Comparison of ENCODE assay signal across 30 cellular contexts in genomic region chr13:48494874-48495273, GRCh38. TPM values are rescaled to one million over a fixed set of nuclear protein-coding genes. Genes with fewer than 3 reads are reported as not detected.
DNase-seq lines count a peak whose midpoint lies in the region; ATAC-seq and TF ChIP-seq lines count a peak whose summit lies in the region.
"Had no signal": no experiment of that assay in that cellular context is flagged by ENCODE, and none has a peak within 500 bp of the region (broad histone marks: within the 10 kb centered on the region; RNA-seq: fewer than 3 reads in every experiment).

No MANE protein-coding gene starts in this region.

- no peak for TF ChIP-seq POLR2A in heart left ventricle (IDR thresholded peaks at IDR 0.05)

- intact Hi-C loops in heart left ventricle (cut with DNase I): loop anchor here in 5 of 10 donors (5.0 to 10.0 kb wide), 5 partner anchors 37 to 90 kb away; partner anchors contain the start of genes LPAR6 (in 1 of the 5) and RCBTB2 (in 1 of the 5)
- intact Hi-C loops in left cardiac atrium (cut with DNase I): no loop called here

- no peaks in the 10 kb centered on the region for H3K9me2 ChIP-seq in SU-DHL-6 (replicated peaks; ENCODE audit: insufficient read depth, low read length)

- H3K79me2 ChIP-seq in SU-DHL-6 (ENCODE audit: insufficient read depth, low read length): no peaks in the 10 kb centered on the region; the same call in 1 of the 2 replicates

- 63 to 70% (median 66%) methylated on average over 1 of the region's 1 CpG for WGBS in heart left ventricle, 4 donors

- ATAC-seq in heart left ventricle (no peak), left cardiac atrium (no peak), HG03520 (IDR thresholded peaks at IDR 0.05; ENCODE audit: unreplicated experiment) (no peak), HG02870 (IDR thresholded peaks at IDR 0.05; ENCODE audit: unreplicated experiment) (no peak)
- ATAC-seq: A549; CD8-positive, alpha-beta T cell; effector memory CD8-positive, alpha-beta T cell; esophagus mucosa; K562; mucosa of descending colon; Panc1; stimulated activated naive B cell treated with anti-CD40 and anti-IgM and Interleukin-4, amounts not matched to agents 10 μg/mL and 1 μg/mL and 100 μg/mL, for 72 hours had no signal

- DNase-seq in heart left ventricle (no peak), left cardiac atrium (no peak), fibroblast of villous mesenchyme (ENCODE audit: low read depth) (peak; percentile 12), hepatic stellate cell (ENCODE audit: low spot score) (no peak)
- no peak for DNase-seq in stimulated activated CD8-positive, alpha-beta memory T cell treated with anti-CD3 and anti-CD28 coated beads, Interleukin-4, amount 100 ng/mL, for 48 hours
- DNase-seq: activated CD4-positive, alpha-beta T cell treated with anti-CD3 and anti-CD28 coated beads for 4 hours; activated naive CD4-positive, alpha-beta T cell treated with anti-CD3 and anti-CD28 coated beads, Interleukin-2, amount 10 ng/mL, durations not matched to agents 7 days and 5 days; adrenal gland; AML-193; CD8-positive, alpha-beta T cell; central memory CD4-positive, alpha-beta T cell; cortex of kidney; effector memory CD8-positive, alpha-beta T cell; foreskin fibroblast; head of caudate nucleus; mammary epithelial cell; mucosa of descending colon; NCI-H1417; NCI-H2029 treated with DMSO at 0.1 percent for 48 hours; NCI-H526 treated with DMSO at 0.1 percent for 48 hours; SHP77; stimulated activated naive B cell treated with anti-CD40 and anti-IgM and Interleukin-4, amounts not matched to agents 10 μg/mL and 1 μg/mL and 100 μg/mL, for 72 hours; WERI-Rb-1 had no signal

- no peaks in the 10 kb centered on the region for H4K20me1 ChIP-seq in SU-DHL-6 (ENCODE audit: low read depth, low read length)

- peak overlapping the region in 8 of 12 donors; percentile 15 to 77 (median 51) for H3K27ac ChIP-seq in heart left ventricle
- H3K27ac ChIP-seq in SU-DHL-6 (ENCODE audit: low read depth, low read length): peak overlapping the region; percentile 96
- H3K27ac ChIP-seq: A549, WERI-Rb-1 had no signal

- H2AFZ ChIP-seq in SU-DHL-6 (ENCODE audit: low read depth, low read length, severe bottlenecking): no peak overlapping the region

- TF ChIP-seq CTCF in heart left ventricle (IDR thresholded peaks at IDR 0.05) (no peak), SU-DHL-6 (IDR thresholded peaks at IDR 0.05; ENCODE audit: insufficient read depth, low read length, poor library complexity, severe bottlenecking) (no peak), fibroblast of villous mesenchyme (IDR thresholded peaks at IDR 0.05; ENCODE audit: insufficient read depth, low read depth, low read length) (no peak)

- no peak overlapping the region for H3K4me2 ChIP-seq in SU-DHL-6 (ENCODE audit: low read depth, low read length, poor library complexity, severe bottlenecking)
- H3K4me2 ChIP-seq: A549 had no signal

- H3K36me3 ChIP-seq in heart left ventricle (peaks cover 0 to 30% (median 8%) of the 10 kb centered on the region in 9 donors), SU-DHL-6 (ENCODE audit: low read length) (peaks cover 4% of the 10 kb centered on the region; the same call in 1 of the 2 replicates)
- H3K36me3 ChIP-seq: adrenal gland, WERI-Rb-1 had no signal

- no peak overlapping the region for H3K4me3 ChIP-seq in heart left ventricle
- no peak overlapping the region for H3K4me3 ChIP-seq in SU-DHL-6 (ENCODE audit: insufficient read depth, low read length, poor library complexity, severe bottlenecking)
- no peak overlapping the region for H3K4me3 ChIP-seq in fibroblast of villous mesenchyme (ENCODE audit: low read depth, low read length)
- H3K4me3 ChIP-seq: A549, adrenal gland, K562, mucosa of descending colon had no signal

- H3F3A ChIP-seq in SU-DHL-6 (ENCODE audit: insufficient read depth): peaks cover 54% of the 10 kb centered on the region

- H3K27me3 ChIP-seq in heart left ventricle (no peaks in the 10 kb centered on the region), SU-DHL-6 (ENCODE audit: low read length) (no peaks in the 10 kb centered on the region)
- H3K27me3 ChIP-seq: adrenal gland had no signal

- peaks cover 0 to 74% (median 24%) of the 10 kb centered on the region in 12 donors for H3K4me1 ChIP-seq in heart left ventricle
- H3K4me1 ChIP-seq: A549 had no signal

- H3K9ac ChIP-seq in SU-DHL-6 (ENCODE audit: low read length): no peak overlapping the region

- no peaks in the 10 kb centered on the region for H3K9me3 ChIP-seq in heart left ventricle
- H3K9me3 ChIP-seq in SU-DHL-6 (ENCODE audit: insufficient read depth, low read length): no peaks in the 10 kb centered on the region
- H3K9me3 ChIP-seq: A549, adrenal gland, mucosa of descending colon had no signal

RNA-seq across cellular contexts. Expression of gene RCBTB2, which starts 38.0 kb away (rescaled TPM):
- total RNA-seq in heart left ventricle (10 to 100 TPM in 6 of 9 donors, 1 to 10 TPM in 3; 5.9 to 16.2 (median 11.8) TPM), left cardiac atrium (10 to 100 TPM in 1 of 2 donors, 1 to 10 TPM in 1; 9.7 to 13.9 TPM), fibroblast of villous mesenchyme (4.2 and 11.2 TPM in 2 replicates)
- polyA plus RNA-seq in heart left ventricle: 10 to 100 TPM in 1 of 2 donors, 1 to 10 TPM in 1; 6.9 to 11.5 TPM
